10 cellular contexts compared by ENCODE assay signal in the genomic region with DNA sequence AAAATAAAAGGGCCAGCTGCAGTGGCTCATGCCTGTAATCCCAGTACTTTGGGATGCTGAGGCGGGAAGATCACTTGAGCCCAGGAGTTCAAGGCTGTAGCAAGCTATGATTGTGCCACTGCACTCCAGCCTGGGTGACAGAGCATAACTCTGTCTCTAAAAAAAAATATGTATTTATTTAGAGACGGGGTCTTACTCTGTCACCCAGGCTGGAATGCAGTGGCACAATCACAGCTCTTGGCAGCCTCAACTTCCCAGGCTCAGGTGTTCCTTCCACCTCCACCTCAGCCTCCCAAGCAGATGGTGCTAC.
DNase-seq lines count a peak whose midpoint lies in the region; ATAC-seq and TF ChIP-seq lines count a peak whose summit lies in the region.
"Had no signal": no experiment of that assay in that cellular context is flagged by ENCODE, and none has a peak within 500 bp of the region (broad histone marks: within the 10 kb centered on the region; RNA-seq: fewer than 3 reads in every experiment).

No MANE protein-coding gene starts in this region.

- H3K27me3 Mint-ChIP-seq in type B pancreatic cell: peaks cover 9% of the 10 kb centered on the region

- H3K4me1 ChIP-seq in PC-9 (replicated peaks; ENCODE audit: insufficient read depth): 0 out of 2 replicates have a peak, but pooled peaks cover 7% of the 10 kb centered on the region
- H3K4me1 ChIP-seq: SJSA1 had no signal

- no peak overlapping the region for H3K27ac Mint-ChIP-seq in type B pancreatic cell

- TF ChIP-seq EP300 in neural cell (conservative IDR thresholded peaks at IDR 0.05; ENCODE audit: poor library complexity, severe bottlenecking): no peak

- no peak overlapping the region for H3K4me3 Mint-ChIP-seq in type B pancreatic cell

- H2AFZ ChIP-seq in PC-9: no peak overlapping the region
- no peak overlapping the region for H2AFZ ChIP-seq in neural cell (ENCODE audit: low read depth, low read length)

- no peak overlapping the region for H3K4me2 ChIP-seq in PC-9
- H3K4me2 ChIP-seq in neural cell (ENCODE audit: low read length): no peak overlapping the region

- POLR2A ChIA-PET in PC-9 (lab: Charles Lee; ENCODE audit: unreplicated experiment): interaction anchor here (0.7 kb wide), 1 partner anchor 24 kb away, joined by 3 read pairs; no protein-coding TSS in a partner anchor

- TF ChIP-seq CTCF in PC-9 (conservative IDR thresholded peaks at IDR 0.05): peak; percentile 5; the same call in 1 of the 2 replicates
- peak; percentile 36 for TF ChIP-seq CTCF in neural cell (IDR thresholded peaks at IDR 0.05; ENCODE audit: poor library complexity, severe bottlenecking)
- TF ChIP-seq CTCF in type B pancreatic cell (conservative IDR thresholded peaks at IDR 0.05): no peak

- intact Hi-C loops in PC-9 (cut with micrococcal nuclease; ENCODE audit: unreplicated experiment): loop anchor here (1.0 to 2.0 kb wide), 5 partner anchors 53 to 809 kb away; a partner anchor contains a TSS

- BruUV-seq in PC-9 (replicated peaks; lab: Mats Ljungman, UMichigan): no TSS peak

- H3K9me3 ChIP-seq in PC-9 (ENCODE audit: insufficient read depth, low read depth) (no peaks in the 10 kb centered on the region), neural cell (ENCODE audit: low read length) (no peaks in the 10 kb centered on the region)
- H3K9me3 ChIP-seq: SJSA1 had no signal

- no peaks in the 10 kb centered on the region for H3F3A ChIP-seq in PC-9 (ENCODE audit: insufficient read depth, low read depth)
- H3F3A ChIP-seq in neural cell (ENCODE audit: insufficient read depth, low read length, poor library complexity, severe bottlenecking): no peaks in the 10 kb centered on the region

- H3K9me2 ChIP-seq in PC-9 (ENCODE audit: insufficient read depth) (no peaks in the 10 kb centered on the region), neural cell (ENCODE audit: insufficient read depth, low read length) (no peaks in the 10 kb centered on the region)

- H3K27ac ChIP-seq in PC-9: no peak overlapping the region
- no peak overlapping the region for H3K27ac ChIP-seq in neural cell (ENCODE audit: low read length)
- H3K27ac ChIP-seq: RWPE1, SJSA1 had no signal

- ATAC-seq in GM19328 (IDR thresholded peaks at IDR 0.05; ENCODE audit: unreplicated experiment) (peak; percentile 4), HG02642 (IDR thresholded peaks at IDR 0.05; ENCODE audit: poor library complexity, unreplicated experiment) (peak; percentile 13), esophagus mucosa (no peak)

- H3K4me1 Mint-ChIP-seq in type B pancreatic cell (ENCODE audit: unreplicated experiment): peaks cover 3% of the 10 kb centered on the region

- H3K79me2 ChIP-seq in PC-9 (ENCODE audit: low read depth) (no peaks in the 10 kb centered on the region), neural cell (replicated peaks; ENCODE audit: insufficient read depth, low read length) (no peaks in the 10 kb centered on the region)

- H3K36me3 Mint-ChIP-seq in type B pancreatic cell: peaks cover 17% of the 10 kb centered on the region

- H3K27me3 ChIP-seq in PC-9 (ENCODE audit: insufficient read depth, low read depth) (no peaks in the 10 kb centered on the region), neural cell (ENCODE audit: insufficient read depth, low read depth, low read length) (no peaks in the 10 kb centered on the region)
- H3K27me3 ChIP-seq: SJSA1 had no signal

- H4K20me1 ChIP-seq in PC-9 (ENCODE audit: insufficient read depth) (no peaks in the 10 kb centered on the region), neural cell (ENCODE audit: insufficient read depth) (no peaks in the 10 kb centered on the region)

- H3K4me3 ChIP-seq in PC-9 (no peak overlapping the region), neural cell (ENCODE audit: low read length) (no peak overlapping the region)
- H3K4me3 ChIP-seq: SJSA1 had no signal

- H3K9ac ChIP-seq in neural cell (ENCODE audit: low read length): no peak overlapping the region

- H3K36me3 ChIP-seq in PC-9 (ENCODE audit: low read depth) (no peaks in the 10 kb centered on the region), neural cell (ENCODE audit: insufficient read depth, low read length) (no peaks in the 10 kb centered on the region)
- H3K36me3 ChIP-seq: SJSA1 had no signal

- no peak for TF ChIP-seq RAD21 in neural cell (conservative IDR thresholded peaks at IDR 0.05)

- no peak for DNase-seq in PC-9
- DNase-seq in DMS153 (lab: John Stamatoyannopoulos, UW): no peak
- DNase-seq in RPMI8226: no peak
- DNase-seq in type B pancreatic cell (ENCODE audit: extremely low spot score, unreplicated experiment): no peak

- CTCF ChIA-PET in PC-9 (lab: Charles Lee): interaction anchor here (0.5 to 1.1 kb wide), 7 partner anchors 35 to 1794 kb away, joined by 3 to 6 read pairs (median 4); a partner anchor contains a TSS

- peaks cover 4% of the 10 kb centered on the region for H3K9me3 Mint-ChIP-seq in type B pancreatic cell

TF ChIP-seq in neural cell, 6 proteins besides CTCF, POLR2A, EP300 and RAD21:
- TF ChIP-seq MXI1 (conservative IDR thresholded peaks at IDR 0.05; ENCODE audit: poor library complexity, severe bottlenecking) (no peak), SMC3 (conservative IDR thresholded peaks at IDR 0.05; ENCODE audit: poor library complexity) (peak; percentile 11)
